In the genomic region with DNA sequence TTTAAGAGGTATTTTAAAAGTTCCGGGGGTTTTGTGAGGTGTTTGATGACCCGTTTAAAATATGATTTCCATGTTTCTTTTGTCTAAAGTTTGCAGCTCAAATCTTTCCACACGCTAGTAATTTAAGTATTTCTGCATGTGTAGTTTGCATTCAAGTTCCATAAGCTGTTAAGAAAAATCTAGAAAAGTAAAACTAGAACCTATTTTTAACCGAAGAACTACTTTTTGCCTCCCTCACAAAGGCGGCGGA, we compare ENCODE assay signal across 8 cellular contexts. TPM values are rescaled to one million over a fixed set of nuclear protein-coding genes. Genes with fewer than 3 reads are reported as not detected.
A peak's percentile ranks its signal among the peaks of the same experiment; 100 is the strongest.
DNase-seq lines count a peak whose midpoint lies in the region; ATAC-seq and TF ChIP-seq lines count a peak whose summit lies in the region.

No MANE protein-coding gene starts in this region.

- intact Hi-C loops in upper lobe of right lung (cut with DNase I): no loop called here

- no peaks in the 10 kb centered on the region for H3K9me2 ChIP-seq in SK-N-SH

- under 1% methylated on average over 6 of the region's 6 CpGs for WGBS in SK-N-SH (ENCODE audit: low lambda C conversion rate)
- WGBS in lung, 2 donors: 0 to 1% methylated on average over 6 of the region's 6 CpGs

- peak overlapping the region; percentile 100 for H3K9ac ChIP-seq in SK-N-SH

- peaks cover 47% of the 10 kb centered on the region for H4K20me1 ChIP-seq in SK-N-SH (ENCODE audit: insufficient read depth)

- CTCF ChIA-PET in SK-N-SH (lab: Yijun Ruan, JAX): interaction anchor here (0.6 to 5.9 kb wide), 14 partner anchors 10 to 132 kb away, joined by 3 to 78 read pairs (median 8); partner anchors contain the start of genes FRMD8 and NEAT1

- H3K4me3 ChIP-seq in SK-N-SH (ENCODE audit: low read depth in 2 of 2, low read length in 1 of 2) (peak overlapping the region; percentile 84 to 87), cardiac fibroblast (replicated peaks in 1 of 2; ENCODE audit: low read depth in 2 of 2, low read length in 2 of 2) (peak overlapping the region; percentile 57 to 74), lung (no peak overlapping the region), upper lobe of right lung (peak overlapping the region; percentile 79)

- POLR2A ChIA-PET in SK-N-SH (lab: Yijun Ruan, JAX): interaction anchor here (0.9 to 26.8 kb wide), 21 partner anchors 9 to 373 kb away, joined by 3 to 1027 read pairs (median 5); partner anchors contain the start of genes DPF2, FAM89B, NEAT1 and PCNX3

- no peak; a peak in 1 of 4 replicates for TF ChIP-seq EP300 in SK-N-SH (IDR thresholded peaks at IDR 0.05; ENCODE audit: borderline replicate concordance in 1 of 2, low read depth in 1 of 2, low read length in 1 of 2)

- no peak for TF ChIP-seq CTCF in SK-N-SH (IDR thresholded peaks at IDR 0.05)
- no peak for TF ChIP-seq CTCF in cardiac fibroblast (IDR thresholded peaks at IDR 0.05; ENCODE audit: low read depth, low read length)
- no peak for TF ChIP-seq CTCF in lung (IDR thresholded peaks at IDR 0.05; ENCODE audit: control extremely low read depth, extremely low read depth)
- no peak for TF ChIP-seq CTCF in upper lobe of right lung (IDR thresholded peaks at IDR 0.05)

- peak overlapping the region; percentile 99 to 100 for H3K27ac ChIP-seq in SK-N-SH (ENCODE audit: low read depth in 2 of 2, low read length in 1 of 2)
- H3K27ac ChIP-seq in lung (ENCODE audit: low read depth in 1 of 2, low read length in 1 of 2): peak overlapping the region; percentile 97 to 99
- H3K27ac ChIP-seq in upper lobe of right lung: peak overlapping the region; percentile 100

- no peaks in the 10 kb centered on the region for H3K9me3 ChIP-seq in SK-N-SH
- peaks cover 0 to 3% of the 10 kb centered on the region in 2 donors for H3K9me3 ChIP-seq in lung (ENCODE audit: control insufficient read depth in 2 of 2, insufficient read depth in 1 of 2, low read length in 1 of 2)
- H3K9me3 ChIP-seq in upper lobe of right lung: no peaks in the 10 kb centered on the region

- H3F3A ChIP-seq in SK-N-SH (replicated peaks; ENCODE audit: insufficient read depth): peaks cover 78% of the 10 kb centered on the region

- ATAC-seq in SK-N-SH treated with all-trans-retinoic acid at 6 μM for 48 hours (no peak), lung (ENCODE audit: insufficient read depth, low FRiP score) (no peak), upper lobe of right lung (no peak)

- H3K36me3 ChIP-seq in SK-N-SH (replicated peaks in 1 of 2; ENCODE audit: control insufficient read depth in 1 of 2, insufficient read depth in 2 of 2, low read length in 1 of 2): peaks cover 36 to 46% of the 10 kb centered on the region in 2 experiments
- peaks cover 3 to 10% of the 10 kb centered on the region in 2 donors for H3K36me3 ChIP-seq in lung (ENCODE audit: control insufficient read depth in 2 of 2, insufficient read depth in 2 of 2, low read length in 2 of 2)
- peaks cover 26% of the 10 kb centered on the region for H3K36me3 ChIP-seq in upper lobe of right lung

- H3K79me2 ChIP-seq in SK-N-SH (ENCODE audit: insufficient read depth): peaks cover 92% of the 10 kb centered on the region

- no peak overlapping the region for H2AFZ ChIP-seq in SK-N-SH (ENCODE audit: low read depth)

- peak overlapping the region; percentile 96 for H3K4me2 ChIP-seq in SK-N-SH

- no peaks in the 10 kb centered on the region for H3K27me3 ChIP-seq in SK-N-SH (ENCODE audit: insufficient read depth)
- no peaks in the 10 kb centered on the region for H3K27me3 ChIP-seq in lung (ENCODE audit: control insufficient read depth, insufficient read depth)
- H3K27me3 ChIP-seq in upper lobe of right lung: no peaks in the 10 kb centered on the region

- peaks cover 23% of the 10 kb centered on the region in 2 experiments for H3K4me1 ChIP-seq in SK-N-SH (ENCODE audit: control insufficient read depth in 1 of 2, insufficient read depth in 2 of 2, low read depth in 1 of 2, low read length in 1 of 2)
- peaks cover 3 to 5% of the 10 kb centered on the region in 2 donors for H3K4me1 ChIP-seq in lung (ENCODE audit: control insufficient read depth in 2 of 2, insufficient read depth in 2 of 2, low read length in 2 of 2)
- peaks cover 34% of the 10 kb centered on the region for H3K4me1 ChIP-seq in upper lobe of right lung

- TF ChIP-seq RAD21 in SK-N-SH (IDR thresholded peaks at IDR 0.05; ENCODE audit: low read length): no peak

- no peak for DNase-seq in SK-N-SH
- DNase-seq in cardiac fibroblast (ENCODE audit: low read depth in 2 of 2): no peak
- DNase-seq in lung (ENCODE audit: low spot score): no peak
- DNase-seq in upper lobe of right lung: no peak
- DNase-seq in central memory CD4-positive, alpha-beta T cell: no peak
- no peak for DNase-seq in NCI-H510A treated with DMSO at 0.1 percent for 48 hours (lab: John Stamatoyannopoulos, UW)
- no peak for DNase-seq in NCI-H446 treated with DMSO at 0.1 percent for 48 hours (lab: John Stamatoyannopoulos, UW)

TF ChIP-seq in SK-N-SH, 30 proteins besides CTCF, POLR2A, EP300 and RAD21 (continues in another document):
- TF ChIP-seq NRF1 (IDR thresholded peaks at IDR 0.05; ENCODE audit: low read depth, low read length): no peak
- no peak for TF ChIP-seq TAF1 (IDR thresholded peaks at IDR 0.05; ENCODE audit: borderline replicate concordance, low read depth, low read length)
- TF ChIP-seq RFX5 (IDR thresholded peaks at IDR 0.05; ENCODE audit: low read length): 0 out of 2 replicates have a peak, but pooled peaks have one; percentile 24
- no peak for TF ChIP-seq ZBTB33 (IDR thresholded peaks at IDR 0.05; ENCODE audit: borderline replicate concordance, low read depth)
- TF ChIP-seq POLR2AphosphoS5 (IDR thresholded peaks at IDR 0.05; ENCODE audit: low read depth, low read length): no peak

TF ChIP-seq in SK-N-SH treated with all-trans-retinoic acid at 6 μM for 48 hours, 23 proteins besides CTCF, POLR2A, EP300 and RAD21 (continues in another document):
- no peak for TF ChIP-seq ZFP30 (CRISPR knock-in tag; IDR thresholded peaks at IDR 0.05)
- TF ChIP-seq PPARA (CRISPR knock-in tag; IDR thresholded peaks at IDR 0.05; ENCODE audit: borderline replicate concordance): no peak
- no peak for TF ChIP-seq TCF4 (CRISPR knock-in tag; IDR thresholded peaks at IDR 0.05; ENCODE audit: borderline replicate concordance)
- TF ChIP-seq, protein P1, sequence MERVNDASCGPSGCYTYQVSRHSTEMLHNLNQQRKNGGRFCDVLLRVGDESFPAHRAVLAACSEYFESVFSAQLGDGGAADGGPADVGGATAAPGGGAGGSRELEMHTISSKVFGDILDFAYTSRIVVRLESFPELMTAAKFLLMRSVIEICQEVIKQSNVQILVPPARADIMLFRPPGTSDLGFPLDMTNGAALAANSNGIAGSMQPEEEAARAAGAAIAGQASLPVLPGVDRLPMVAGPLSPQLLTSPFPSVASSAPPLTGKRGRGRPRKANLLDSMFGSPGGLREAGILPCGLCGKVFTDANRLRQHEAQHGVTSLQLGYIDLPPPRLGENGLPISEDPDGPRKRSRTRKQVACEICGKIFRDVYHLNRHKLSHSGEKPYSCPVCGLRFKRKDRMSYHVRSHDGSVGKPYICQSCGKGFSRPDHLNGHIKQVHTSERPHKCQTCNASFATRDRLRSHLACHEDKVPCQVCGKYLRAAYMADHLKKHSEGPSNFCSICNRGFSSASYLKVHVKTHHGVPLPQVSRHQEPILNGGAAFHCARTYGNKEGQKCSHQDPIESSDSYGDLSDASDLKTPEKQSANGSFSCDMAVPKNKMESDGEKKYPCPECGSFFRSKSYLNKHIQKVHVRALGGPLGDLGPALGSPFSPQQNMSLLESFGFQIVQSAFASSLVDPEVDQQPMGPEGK (CRISPR knock-in tag; IDR thresholded peaks at IDR 0.05; ENCODE audit: borderline replicate concordance): no peak
- TF ChIP-seq RARB (CRISPR knock-in tag; IDR thresholded peaks at IDR 0.05): no peak
- TF ChIP-seq ESRRG (CRISPR knock-in tag; IDR thresholded peaks at IDR 0.05): no peak
- no peak for TF ChIP-seq TSHZ2 (CRISPR knock-in tag; IDR thresholded peaks at IDR 0.05)
- TF ChIP-seq SNAI2 (CRISPR knock-in tag; IDR thresholded peaks at IDR 0.05): no peak

RNA-seq across cellular contexts. Expression of gene MALAT1, which starts 0.2 kb away (rescaled TPM):
- polyA plus RNA-seq in SK-N-SH (2012; rRNA removed): 285 and 510 TPM in 2 replicates
- 23.6 and 25.7 TPM in 2 replicates for polyA plus RNA-seq in SK-N-SH (2012; cell fraction: cytosol; rRNA removed)
- 1,545 and 2,619 TPM in 2 replicates for polyA plus RNA-seq in SK-N-SH (2012; cell fraction: nucleus; rRNA removed)
- total RNA-seq in lung: over 10,000 TPM; 10,633 to 48,332 TPM
- 1,000 to 10,000 TPM in 1 of 2 donors, 100 to 1,000 TPM in 1; 125 to 2,965 TPM for polyA plus RNA-seq in lung
- total RNA-seq in upper lobe of right lung: 11,917 TPM

RNA-seq across cellular contexts. Expression of gene SCYL1, which starts 26.2 kb away (rescaled TPM):
- polyA plus RNA-seq in SK-N-SH (2012; rRNA removed): 76.7 and 79.9 TPM in 2 replicates
- 26.2 and 41.7 TPM in 2 replicates for polyA plus RNA-seq in SK-N-SH (2012; cell fraction: cytosol; rRNA removed)
- 115 and 159 TPM in 2 replicates for polyA plus RNA-seq in SK-N-SH (2012; cell fraction: nucleus; rRNA removed)
- total RNA-seq in lung: 10 to 100 TPM; 54.3 to 93.8 TPM
- 100 to 1,000 TPM in 1 of 2 donors, 10 to 100 TPM in 1; 79.1 to 107 TPM for polyA plus RNA-seq in lung
- 74.4 TPM for total RNA-seq in upper lobe of right lung

RNA-seq across cellular contexts. Expression of gene LTBP3, which starts 59.5 kb away (rescaled TPM):
- polyA plus RNA-seq in SK-N-SH (2012; rRNA removed) (92.1 and 167 TPM in 2 replicates), lung (10 to 100 TPM; 39.1 to 46.6 TPM)
- polyA plus RNA-seq in SK-N-SH (2012; cell fraction: cytosol; rRNA removed): 62.4 and 112 TPM in 2 replicates
- polyA plus RNA-seq in SK-N-SH (2012; cell fraction: nucleus; rRNA removed): 691 and 1,438 TPM in 2 replicates
- total RNA-seq in lung (100 to 1,000 TPM; 100 to 111 TPM), upper lobe of right lung (128 TPM)
